ENCODE assay signal across 21 cellular contexts in the genomic region with DNA sequence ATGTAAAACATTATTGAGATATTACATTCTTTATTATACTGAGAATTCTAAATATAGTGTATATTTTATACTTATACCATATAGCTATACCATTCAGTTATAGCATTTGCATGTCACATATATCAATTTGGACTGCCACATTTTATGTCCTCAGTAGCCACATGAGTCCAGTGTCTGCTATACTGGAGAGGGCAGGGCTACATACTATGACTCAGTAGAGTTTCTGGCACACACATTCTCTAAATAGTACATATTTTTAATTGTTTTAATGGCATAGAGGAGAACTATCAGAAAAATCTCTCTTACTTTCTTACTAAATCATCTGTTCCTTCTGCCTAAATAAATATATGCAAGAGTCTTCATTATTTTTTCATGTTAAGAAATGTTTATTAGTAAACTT.
"Had no signal": no experiment of that assay in that cellular context is flagged by ENCODE, and none has a peak within 500 bp of the region (broad histone marks: within the 10 kb centered on the region; RNA-seq: fewer than 3 reads in every experiment).

No MANE protein-coding gene starts in this region.

- H3K36me3 ChIP-seq: gastroesophageal sphincter, neural progenitor cell, prostate gland, stomach, vagina had no signal

- H3K4me3 ChIP-seq: gastroesophageal sphincter, mucosa of descending colon, neural progenitor cell, prostate gland, smooth muscle cell, stomach, vagina had no signal

- DNase-seq: activated B cell treated with CpG ODN at 0.5 μM for 24 hours; activated CD4-positive, alpha-beta memory T cell treated with anti-CD3 and anti-CD28 coated beads, Interleukin-2, amount 10 ng/mL, durations not matched to agents 7 days and 5 days; activated CD4-positive, alpha-beta T cell treated with anti-CD3 and anti-CD28 coated beads for 4 hours; activated naive CD4-positive, alpha-beta T cell treated with anti-CD3 and anti-CD28 coated beads, Interleukin-2, amount 10 ng/mL, durations not matched to agents 7 days and 5 days; activated naive CD8-positive, alpha-beta T cell treated with anti-CD3 and anti-CD28 coated beads, Interleukin-2, amount 50 U/mL, for 24 hours; activated T-cell treated with anti-CD3 and anti-CD28 coated beads, Interleukin-2, amount 50 U/mL, for 24 hours; aorta; dermis blood vessel endothelial cell; effector memory CD4-positive, alpha-beta T cell; immature natural killer cell; mesenchymal stem cell; mucosa of descending colon; naive B cell; right cardiac atrium; stimulated activated CD4-positive, alpha-beta T cell treated with anti-CD3 and anti-CD28 coated beads, Interleukin-4, amount 100 ng/mL, for 1 hour; stomach had no signal

- H3K27ac ChIP-seq: gastroesophageal sphincter, neural progenitor cell, prostate gland, stomach, vagina had no signal

- H3K9me3 ChIP-seq: gastroesophageal sphincter, mucosa of descending colon, prostate gland, stomach, vagina had no signal

- H3K4me1 ChIP-seq: gastroesophageal sphincter, neural progenitor cell, prostate gland, stomach, vagina had no signal

- H3K27me3 ChIP-seq: gastroesophageal sphincter, neural progenitor cell, stomach, vagina had no signal

- ATAC-seq: activated naive CD8-positive, alpha-beta T cell treated with anti-CD3 and anti-CD28 coated beads, Interleukin-2, amount 50 U/mL, for 24 hours; gastroesophageal sphincter; mucosa of descending colon; right cardiac atrium had no signal
